24 cellular contexts compared by ENCODE assay signal in genomic region chr6:112539355-112539754, GRCh38.
"Had no signal": no experiment of that assay in that cellular context is flagged by ENCODE, and none has a peak within 500 bp of the region (broad histone marks: within the 10 kb centered on the region; RNA-seq: fewer than 3 reads in every experiment).

No MANE protein-coding gene starts in this region.

- ATAC-seq: activated naive CD8-positive, alpha-beta T cell treated with anti-CD3 and anti-CD28 coated beads, Interleukin-2, amount 50 U/mL, for 24 hours; body of pancreas; left lobe of liver; lower lobe of right lung; mucosa of descending colon; right lobe of liver; stimulated activated effector memory CD8-positive, alpha-beta T cell treated with anti-CD3 and anti-CD28 coated beads, Interleukin-12 subunit alpha, Interleukin-12 subunit beta, amount 100 ng/mL, for 72 hours; stimulated activated naive CD8-positive, alpha-beta T cell treated with anti-CD3 and anti-CD28 coated beads, Interleukin-15, amount 100 ng/mL, for 72 hours had no signal

- DNase-seq: activated CD4-positive, alpha-beta memory T cell treated with anti-CD3 and anti-CD28 coated beads for 36 hours; activated CD4-positive, alpha-beta T cell treated with anti-CD3 and anti-CD28 coated beads for 48 hours; activated effector memory CD4-positive, alpha-beta T cell treated with anti-CD3 and anti-CD28 coated beads, Interleukin-2, amount 50 U/mL, for 16 hours; activated naive CD4-positive, alpha-beta T cell treated with anti-CD3 and anti-CD28 coated beads, Interleukin-2, amount 50 U/mL, for 16 hours; activated naive CD8-positive, alpha-beta T cell treated with anti-CD3 and anti-CD28 coated beads, Interleukin-2, amount 50 U/mL, for 24 hours; anterior cingulate cortex; body of pancreas; cortex of kidney; endodermal cell; esophagus squamous epithelium; foreskin melanocyte; immature natural killer cell; lower lobe of right lung; mesendoderm; mucosa of descending colon; nephron progenitor cell; right lobe of liver; stimulated activated CD4-positive, alpha-beta T cell treated with anti-CD3 and anti-CD28 coated beads, Interleukin-1b, Interleukin-23, amount 100 ng/mL, for 48 hours; stimulated activated naive CD8-positive, alpha-beta T cell treated with anti-CD3 and anti-CD28 coated beads, Interleukin-15, amount 100 ng/mL, for 72 hours; tibial artery had no signal

- H3K27ac ChIP-seq: body of pancreas, cardiac muscle cell, esophagus squamous epithelium, lower lobe of right lung, right lobe of liver, skin epidermis, tibial artery had no signal

- H3K36me3 ChIP-seq: cardiac muscle cell, esophagus squamous epithelium, lower lobe of right lung, right lobe of liver, tibial artery had no signal

- H3K27me3 ChIP-seq: body of pancreas, cardiac muscle cell, esophagus squamous epithelium, right lobe of liver, tibial artery had no signal

- H3K4me3 ChIP-seq: body of pancreas, cardiac muscle cell, esophagus squamous epithelium, lower lobe of right lung, mucosa of descending colon, right lobe of liver, skin epidermis, tibial artery had no signal

- H3K9me3 ChIP-seq: esophagus squamous epithelium, right lobe of liver had no signal
